ENCODE assay signal across 13 cellular contexts in the genomic region with DNA sequence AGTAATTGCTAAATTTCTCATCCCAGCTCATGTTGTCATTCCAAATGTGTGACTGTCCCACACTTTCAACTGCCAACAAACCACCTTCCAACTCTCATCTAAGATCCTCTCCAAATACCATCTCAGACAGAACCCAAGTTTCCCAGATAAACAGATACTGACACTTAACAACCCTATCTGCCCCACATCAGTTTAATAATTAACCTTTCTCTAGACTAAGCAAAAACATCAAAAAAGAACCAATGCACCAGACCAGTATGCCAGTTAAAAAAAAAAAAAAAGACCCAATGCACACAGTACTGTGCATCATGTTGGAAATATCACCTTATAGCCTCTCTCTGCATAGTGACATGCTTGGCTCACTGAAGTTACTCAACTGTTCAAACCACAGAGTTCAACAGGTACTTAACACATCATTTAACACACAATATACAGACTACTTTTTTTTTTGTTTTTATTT. TPM values are rescaled to one million over a fixed set of nuclear protein-coding genes. Genes with fewer than 3 reads are reported as not detected.
DNase-seq lines count a peak whose midpoint lies in the region; ATAC-seq and TF ChIP-seq lines count a peak whose summit lies in the region.
"Had no signal": no experiment of that assay in that cellular context is flagged by ENCODE, and none has a peak within 500 bp of the region (broad histone marks: within the 10 kb centered on the region; RNA-seq: fewer than 3 reads in every experiment).

No MANE protein-coding gene starts in this region.

- DNase-seq in DMS53 (lab: John Stamatoyannopoulos, UW), result peak; percentile 68
- DNase-seq in HFFc6, result peak; percentile 12
- DNase-seq in effector memory CD8-positive, alpha-beta T cell, result no peak
- no peak for DNase-seq in neural crest cell (ENCODE audit: low read depth, low spot score)
- DNase-seq in NCI-H69 (lab: John Stamatoyannopoulos, UW), result no peak
- DNase-seq: activated CD4-positive, alpha-beta T cell treated with anti-CD3 and anti-CD28 coated beads, Interleukin-2, amount 50 U/mL, for 1 hour; activated naive CD4-positive, alpha-beta T cell treated with anti-CD3 and anti-CD28 coated beads, Interleukin-2, amount 10 ng/mL, durations not matched to agents 7 days and 5 days; COR-L47; NCI-H2081; retina; substantia nigra had no signal

- no peaks in the 10 kb centered on the region for H3K9me3 Mint-ChIP-seq in HFFc6
- H3K9me3 Mint-ChIP-seq in effector memory CD8-positive, alpha-beta T cell, result no peaks in the 10 kb centered on the region
- no peaks in the 10 kb centered on the region for H3K9me3 Mint-ChIP-seq in neural crest cell
- H3K9me3 Mint-ChIP-seq: activated naive CD4-positive, alpha-beta T cell treated with anti-CD3 and anti-CD28 coated beads, Interleukin-2, amount 10 ng/mL, durations not matched to agents 7 days and 5 days had no signal

- no peaks in the 10 kb centered on the region; the same call in 1 of the 2 replicates for H3K27me3 Mint-ChIP-seq in HFFc6 (ENCODE audit: insufficient read depth)
- no peaks in the 10 kb centered on the region for H3K27me3 Mint-ChIP-seq in effector memory CD8-positive, alpha-beta T cell
- H3K27me3 Mint-ChIP-seq in neural crest cell (ENCODE audit: low read depth), result peaks cover 5% of the 10 kb centered on the region
- H3K27me3 Mint-ChIP-seq: activated naive CD4-positive, alpha-beta T cell treated with anti-CD3 and anti-CD28 coated beads, Interleukin-2, amount 10 ng/mL, durations not matched to agents 7 days and 5 days had no signal

- no peak for TF ChIP-seq CTCF in HFFc6 (IDR thresholded peaks at IDR 0.05)
- no peak for TF ChIP-seq CTCF in neural crest cell (conservative IDR thresholded peaks at IDR 0.05)

- peak; percentile 20 for ATAC-seq in effector memory CD8-positive, alpha-beta T cell (replicated peaks)
- ATAC-seq in HG03571 (IDR thresholded peaks at IDR 0.05; ENCODE audit: unreplicated experiment) (no peak), GM21717 (IDR thresholded peaks at IDR 0.05; ENCODE audit: unreplicated experiment) (no peak)

- H3K27ac Mint-ChIP-seq in HFFc6 (peak overlapping the region; percentile 1; the same call in 1 of the 2 replicates), neural crest cell (ENCODE audit: unreplicated experiment) (no peak overlapping the region)
- H3K27ac Mint-ChIP-seq in effector memory CD8-positive, alpha-beta T cell, result no peak overlapping the region
- H3K27ac Mint-ChIP-seq: activated naive CD4-positive, alpha-beta T cell treated with anti-CD3 and anti-CD28 coated beads, Interleukin-2, amount 10 ng/mL, durations not matched to agents 7 days and 5 days had no signal

- H3K4me3 Mint-ChIP-seq in HFFc6 (no peak overlapping the region), neural crest cell (peak overlapping the region; percentile 16)
- peak overlapping the region in 1 of 2 donors; percentile 4 for H3K4me3 Mint-ChIP-seq in effector memory CD8-positive, alpha-beta T cell
- H3K4me3 Mint-ChIP-seq: activated naive CD4-positive, alpha-beta T cell treated with anti-CD3 and anti-CD28 coated beads, Interleukin-2, amount 10 ng/mL, durations not matched to agents 7 days and 5 days had no signal

- H3K36me3 Mint-ChIP-seq in HFFc6 (ENCODE audit: low read depth) (peaks cover 4% of the 10 kb centered on the region; the same call in 1 of the 2 replicates), neural crest cell (ENCODE audit: low read depth) (no peaks in the 10 kb centered on the region)
- peaks cover 7% of the 10 kb centered on the region for H3K36me3 Mint-ChIP-seq in effector memory CD8-positive, alpha-beta T cell (ENCODE audit: insufficient read depth)

- H3K4me1 Mint-ChIP-seq in HFFc6 (ENCODE audit: low read depth) (peaks cover 19% of the 10 kb centered on the region), neural crest cell (peaks cover 28% of the 10 kb centered on the region)
- peaks cover 38 to 42% of the 10 kb centered on the region in 2 donors for H3K4me1 Mint-ChIP-seq in effector memory CD8-positive, alpha-beta T cell (ENCODE audit: low read depth in 2 of 2)

RNA-seq across cellular contexts. Expression of gene SFMBT1, which starts 5.5 kb away (rescaled TPM):
- 1 to 10 TPM; 3.0 to 4.8 (median 3.9) TPM for total RNA-seq in HFFc6 (2021; fragmentation: NEBNext Ultra II Directional; extraction: Animal tissue kit (Norgen Biotek cat#: 25700))
- 19.8 and 20.6 TPM in 2 replicates for total RNA-seq in neural crest cell

Comparison
In these comparisons a context has a peak if more than half of its experiments do, and no peak if none do; other contexts are left out.
1. DNase-seq: peak in DMS53 (single experiment) and HFFc6 (single experiment); none in effector memory CD8-positive, alpha-beta T cell (0 of 3), neural crest cell (single experiment) and NCI-H69 (single experiment).